Comparison of ENCODE assay signal across 27 cellular contexts in the genomic region with DNA sequence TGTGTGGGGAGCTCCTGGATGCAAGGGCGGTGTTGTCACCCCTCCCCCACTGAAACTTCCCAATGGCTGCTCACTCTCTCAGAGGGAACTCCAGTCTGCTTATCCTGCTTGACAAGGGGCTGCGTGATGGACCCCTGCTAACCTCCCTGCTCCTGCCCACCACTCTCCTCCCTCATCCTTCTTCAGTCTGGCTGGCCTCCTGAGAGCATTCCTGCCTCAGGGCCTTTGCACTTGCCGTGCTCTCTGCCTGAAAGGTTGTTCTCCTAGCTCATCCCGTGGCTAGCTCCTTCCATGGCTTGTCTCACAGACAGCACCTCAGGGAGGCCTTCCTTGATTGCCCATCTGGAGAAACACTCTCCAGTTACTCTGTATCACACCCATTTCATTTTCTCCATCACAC.
DNase-seq lines count a peak whose midpoint lies in the region; ATAC-seq, FAIRE-seq and TF ChIP-seq lines count a peak whose summit lies in the region.
"Had no signal": no experiment of that assay in that cellular context is flagged by ENCODE, and none has a peak within 500 bp of the region (broad histone marks: within the 10 kb centered on the region; RNA-seq: fewer than 3 reads in every experiment).

No MANE protein-coding gene starts in this region.

- in situ Hi-C loops in Panc1 (cut with HindIII; ENCODE audit: low pct_unique_long_range_greater_than_20kb, low sequenced_read_pairs): no loop called here

- POLR2A ChIA-PET in Panc1 (lab: Charles Lee) (no interaction called here), H1 (lab: Charles Lee; ENCODE audit: partially characterized antibody) (no interaction called here)

- 0 out of 2 replicates have a peak, but pooled peaks cover 3% of the 10 kb centered on the region for H3F3A ChIP-seq in GM23338 (replicated peaks; ENCODE audit: low read depth)

- CTCF ChIA-PET in Panc1 (lab: Charles Lee) (no interaction called here), H1 (lab: Charles Lee; ENCODE audit: partially characterized antibody) (interaction anchor here (0.8 to 8.2 kb wide), 9 partner anchors 12 to 190 kb away, joined by 3 to 47 read pairs (median 4); no protein-coding TSS in a partner anchor)

- no peak overlapping the region for H3K4me3 ChIP-seq in Panc1 (ENCODE audit: low read depth in 2 of 2, low read length in 2 of 2)
- no peak overlapping the region for H3K4me3 ChIP-seq in H1 (ENCODE audit: extremely low read depth in 1 of 4, insufficient read depth in 2 of 4, low read depth in 3 of 4, low read length in 4 of 4)
- no peak overlapping the region for H3K4me3 ChIP-seq in GM23338
- no peak overlapping the region for H3K4me3 ChIP-seq in osteoblast (ENCODE audit: insufficient read depth, low read length)
- H3K4me3 ChIP-seq: BLaER1 had no signal

- H2AK5ac ChIP-seq in H1 (ENCODE audit: low read depth, low read length): no peak overlapping the region

- H3K4me2 ChIP-seq in H1 (ENCODE audit: insufficient read depth in 1 of 2, low read depth in 2 of 2, low read length in 2 of 2): no peak overlapping the region
- H3K4me2 ChIP-seq in GM23338: no peak overlapping the region
- H3K4me2 ChIP-seq in osteoblast (ENCODE audit: insufficient read depth, low read length): no peak overlapping the region
- H3K4me2 ChIP-seq: BLaER1 had no signal

- 85% methylated on average over 4 of the region's 4 CpGs; no CpG with 5 or more reads in 1 of the 2 experiments for WGBS in H1 (ENCODE audit: extremely low coverage in 1 of 2, insufficient coverage in 1 of 2, insufficient read length in 1 of 2, insufficient replicate concordance in 2 of 2, low coverage in 1 of 2, low lambda C conversion rate in 2 of 2, missing lambda C conversion rate in 1 of 2), 2 experiments

- no peak for TF ChIP-seq RAD21 in H1 (IDR thresholded peaks at IDR 0.05 in 1 of 2, conservative IDR thresholded peaks at IDR 0.05 in 1 of 2; ENCODE audit: low read depth in 2 of 2, low read length in 2 of 2)

- H3K27me3 ChIP-seq in Panc1 (ENCODE audit: control insufficient read depth, insufficient read depth, low read length): no peaks in the 10 kb centered on the region
- no peaks in the 10 kb centered on the region; a peak in 1 of 7 replicates for H3K27me3 ChIP-seq in H1 (replicated peaks in 1 of 4; ENCODE audit: control insufficient read depth in 3 of 4, extremely low read depth in 1 of 4, insufficient read depth in 3 of 4, low read length in 3 of 4)
- H3K27me3 ChIP-seq in GM23338 (ENCODE audit: insufficient read depth): no peaks in the 10 kb centered on the region
- H3K27me3 ChIP-seq in osteoblast (ENCODE audit: insufficient read depth, low read length): peaks cover 18% of the 10 kb centered on the region
- H3K27me3 ChIP-seq: BLaER1 had no signal

- no peak overlapping the region for H3K4ac ChIP-seq in H1 (replicated peaks; ENCODE audit: insufficient read length, low read depth, low read length)

- H3K36me3 ChIP-seq in Panc1 (ENCODE audit: control insufficient read depth, insufficient read depth, low read length): no peaks in the 10 kb centered on the region
- H3K36me3 ChIP-seq in H1 (ENCODE audit: control insufficient read depth in 2 of 4, insufficient read depth in 4 of 4, low read length in 3 of 4): no peaks in the 10 kb centered on the region
- no peaks in the 10 kb centered on the region for H3K36me3 ChIP-seq in GM23338 (ENCODE audit: insufficient read depth)
- H3K36me3 ChIP-seq in osteoblast (ENCODE audit: insufficient read depth, low read length): no peaks in the 10 kb centered on the region
- H3K36me3 ChIP-seq: BLaER1 had no signal

- H4K20me1 ChIP-seq in H1 (replicated peaks in 1 of 2; ENCODE audit: control insufficient read depth in 1 of 2, insufficient read depth in 2 of 2, low read length in 2 of 2): no peaks in the 10 kb centered on the region
- H4K20me1 ChIP-seq in GM23338 (replicated peaks; ENCODE audit: insufficient read depth): no peaks in the 10 kb centered on the region
- H4K20me1 ChIP-seq in osteoblast (ENCODE audit: insufficient read depth, low read length): no peaks in the 10 kb centered on the region
- H4K20me1 ChIP-seq: BLaER1 had no signal

- DNase-seq in ELF-1 (ENCODE audit: low read depth, low spot score) (peak; percentile 12), Panc1 (ENCODE audit: low read depth, low spot score) (no peak), H1 (ENCODE audit: low read depth in 1 of 2, low spot score in 2 of 2) (no peak), neural crest cell (ENCODE audit: low read depth, low spot score) (no peak), T-helper 1 cell (no peak), left ventricle myocardium superior (no peak), GM23338 (ENCODE audit: low spot score) (no peak), osteoblast (ENCODE audit: insufficient read length, low spot score, missing footprints) (no peak)
- DNase-seq: Caco-2; CD4-positive, CD25-positive, alpha-beta regulatory T cell; CD8-positive, alpha-beta T cell; DMS 273 treated with DMSO at 0.1 percent for 48 hours; DMS79; EL; GF-D8; GOT3; H7; HFFc6 had no signal

- H3K4me3 Mint-ChIP-seq in neural crest cell: no peak overlapping the region
- no peak overlapping the region for H3K4me3 Mint-ChIP-seq in GM23338
- H3K4me3 Mint-ChIP-seq: B cell; CD4-positive, CD25-positive, alpha-beta regulatory T cell; CD8-positive, alpha-beta T cell; HFFc6 had no signal

- no peak overlapping the region for H2BK20ac ChIP-seq in H1 (ENCODE audit: low read length)

- ATAC-seq in Panc1 (no peak), left ventricle myocardium superior (no peak), GM23338 (no peak)
- ATAC-seq: CD8-positive, alpha-beta T cell; HCT116 had no signal

- FAIRE-seq in H1 (lab: Jason Lieb, UNC): no peak
- FAIRE-seq: A204.1, D721Med, GM12891, GM18507 had no signal

- TF ChIP-seq EP300 in H1 (IDR thresholded peaks at IDR 0.05; ENCODE audit: borderline replicate concordance in 1 of 2, low read depth in 2 of 2, low read length in 2 of 2): no peak

- H3K9me3 ChIP-seq in Panc1 (ENCODE audit: control insufficient read depth, insufficient read depth, low read depth, low read length): no peaks in the 10 kb centered on the region
- H3K9me3 ChIP-seq in H1 (ENCODE audit: insufficient read depth in 2 of 2, low read depth in 1 of 2, low read length in 1 of 2): no peaks in the 10 kb centered on the region
- H3K9me3 ChIP-seq in osteoblast (ENCODE audit: low read depth, low read length): no peaks in the 10 kb centered on the region
- H3K9me3 ChIP-seq: BLaER1, Caco-2 had no signal

- H2BK5ac ChIP-seq in H1 (ENCODE audit: low read depth, low read length): no peak overlapping the region

- intact Hi-C loops in Panc1 (cut with micrococcal nuclease; ENCODE audit: unreplicated experiment) (no loop called here), left ventricle myocardium superior (cut with micrococcal nuclease) (no loop called here)

- 0 out of 2 replicates have a peak overlapping the region, but pooled peaks have one; percentile 2 for H3K27ac ChIP-seq in Panc1 (ENCODE audit: low read length)
- H3K27ac ChIP-seq in H1 (ENCODE audit: low read depth, low read length): no peak overlapping the region
- no peak overlapping the region for H3K27ac ChIP-seq in GM23338 (ENCODE audit: low read depth)
- H3K27ac ChIP-seq in osteoblast (ENCODE audit: low read depth, low read length): no peak overlapping the region
- H3K27ac ChIP-seq: 22Rv1, BLaER1, C4-2B had no signal

- H3K9me2 ChIP-seq in GM23338 (ENCODE audit: insufficient read depth): no peaks in the 10 kb centered on the region

- H3K79me2 ChIP-seq in H1 (ENCODE audit: control insufficient read depth in 1 of 2, insufficient read depth in 2 of 2, low read length in 2 of 2) (no peaks in the 10 kb centered on the region), GM23338 (replicated peaks; ENCODE audit: insufficient read depth) (no peaks in the 10 kb centered on the region), osteoblast (ENCODE audit: insufficient read depth, low read length) (no peaks in the 10 kb centered on the region)

- H3K23me2 ChIP-seq in H1 (ENCODE audit: low read depth, low read length): no peaks in the 10 kb centered on the region; the same call in 1 of the 2 replicates

- no peak overlapping the region for H3K14ac ChIP-seq in H1 (ENCODE audit: insufficient read length)

- H3K9me3 Mint-ChIP-seq in neural crest cell (no peaks in the 10 kb centered on the region), GM23338 (no peaks in the 10 kb centered on the region)
- H3K9me3 Mint-ChIP-seq: CD4-positive, CD25-positive, alpha-beta regulatory T cell; CD8-positive, alpha-beta T cell; HFFc6 had no signal

- H2AFZ ChIP-seq in H1 (ENCODE audit: low read length): no peak overlapping the region
- H2AFZ ChIP-seq in GM23338: no peak overlapping the region
- H2AFZ ChIP-seq in osteoblast (ENCODE audit: low read length): no peak overlapping the region

- no peak overlapping the region for H3K18ac ChIP-seq in H1 (ENCODE audit: extremely low read depth, low read length)

- H3K36me3 Mint-ChIP-seq in neural crest cell (ENCODE audit: low read depth) (no peaks in the 10 kb centered on the region), GM23338 (ENCODE audit: low read depth) (no peaks in the 10 kb centered on the region)
- H3K36me3 Mint-ChIP-seq: CD4-positive, CD25-positive, alpha-beta regulatory T cell; CD8-positive, alpha-beta T cell had no signal

- no peak overlapping the region for H2BK120ac ChIP-seq in H1 (replicated peaks; ENCODE audit: low read depth, low read length)

- H3K79me1 ChIP-seq in H1 (ENCODE audit: low read depth, low read length): no peaks in the 10 kb centered on the region

- no peak overlapping the region for H4K91ac ChIP-seq in H1 (replicated peaks; ENCODE audit: insufficient read length, low read length)

- TF ChIP-seq CTCF in Panc1 (IDR thresholded peaks at IDR 0.05) (no peak), H1 (IDR thresholded peaks at IDR 0.05; ENCODE audit: control extremely low read depth in 1 of 3, insufficient read depth in 1 of 3, low read depth in 1 of 3, low read length in 3 of 3) (no peak), neural crest cell (conservative IDR thresholded peaks at IDR 0.05) (no peak), GM23338 (conservative IDR thresholded peaks at IDR 0.05; ENCODE audit: low read depth in 2 of 2) (no peak), osteoblast (IDR thresholded peaks at IDR 0.05; ENCODE audit: extremely low read depth, low read depth, low read length) (no peak)

- no peak overlapping the region for H2BK15ac ChIP-seq in H1 (ENCODE audit: low read length)

- H3K9ac ChIP-seq in H1 (replicated peaks in 1 of 4; ENCODE audit: extremely low read depth in 1 of 4, low read depth in 3 of 4, low read length in 3 of 4): no peak overlapping the region
- H3K9ac ChIP-seq: BLaER1 had no signal

- no peak overlapping the region for H4K8ac ChIP-seq in H1 (ENCODE audit: extremely low read depth, insufficient read depth, low read length)

- H3K27ac Mint-ChIP-seq in neural crest cell (ENCODE audit: unreplicated experiment): peak overlapping the region; percentile 36
- H3K27ac Mint-ChIP-seq in GM23338: no peak overlapping the region
- H3K27ac Mint-ChIP-seq: B cell; CD4-positive, CD25-positive, alpha-beta regulatory T cell; CD8-positive, alpha-beta T cell; HFFc6 had no signal

- H3K4me1 ChIP-seq in Panc1 (ENCODE audit: control insufficient read depth, insufficient read depth, low read length) (no peaks in the 10 kb centered on the region), H1 (replicated peaks in 1 of 4; ENCODE audit: control insufficient read depth in 3 of 4, insufficient read depth in 4 of 4, low read length in 3 of 4) (no peaks in the 10 kb centered on the region), GM23338 (ENCODE audit: insufficient read depth) (no peaks in the 10 kb centered on the region), osteoblast (ENCODE audit: insufficient read depth, low read length) (no peaks in the 10 kb centered on the region)
- H3K4me1 ChIP-seq: Caco-2 had no signal

- no peak overlapping the region for H4K5ac ChIP-seq in H1 (ENCODE audit: insufficient read length, low read depth, low read length)

- BruUV-seq in Panc1 (replicated peaks; lab: Mats Ljungman, UMichigan): no TSS peak

- no peak overlapping the region for H2BK12ac ChIP-seq in H1 (ENCODE audit: low read depth, low read length)

- H3K27me3 Mint-ChIP-seq in neural crest cell (ENCODE audit: low read depth) (peaks cover 14% of the 10 kb centered on the region), GM23338 (ENCODE audit: insufficient read depth, low read depth, poor library complexity) (peaks cover 13% of the 10 kb centered on the region)

- H3K4me1 Mint-ChIP-seq in neural crest cell (peaks cover 9% of the 10 kb centered on the region), GM23338 (peaks cover 6% of the 10 kb centered on the region; the same call in 1 of the 3 replicates)
- H3K4me1 Mint-ChIP-seq: B cell; CD4-positive, CD25-positive, alpha-beta regulatory T cell had no signal

- no peak for TF ChIP-seq POLR2A in H1 (IDR thresholded peaks at IDR 0.05; ENCODE audit: control extremely low read depth in 1 of 2, low read depth in 2 of 2, low read length in 2 of 2)

- no peak overlapping the region for H3K23ac ChIP-seq in H1 (ENCODE audit: insufficient read length)

- H3K56ac ChIP-seq in H1 (replicated peaks; ENCODE audit: insufficient read length, low read depth, low read length): no peak overlapping the region
